Comparison of ENCODE assay signal across 7 cellular contexts in genomic region chr10:124724279-124725027, GRCh38. TPM values are rescaled to one million over a fixed set of nuclear protein-coding genes. Genes with fewer than 3 reads are reported as not detected.
DNase-seq lines count a peak whose midpoint lies in the region; ATAC-seq and TF ChIP-seq lines count a peak whose summit lies in the region.

No MANE protein-coding gene starts in this region.

- no peak for ATAC-seq in activated T-helper 17 cell treated with anti-CD3 and anti-CD28 coated beads, Interleukin-2, amount 50 U/mL, for 72 hours (replicated peaks)
- ATAC-seq in left lung: no peak

- TF ChIP-seq CTCF in HL-60 (IDR thresholded peaks at IDR 0.05; ENCODE audit: insufficient read depth, low read length) (no peak), left lung (IDR thresholded peaks at IDR 0.05) (no peak)

- H3K27me3 ChIP-seq in HL-60 (ENCODE audit: insufficient read depth, poor library complexity, severe bottlenecking): no peaks in the 10 kb centered on the region
- no peaks in the 10 kb centered on the region for H3K27me3 ChIP-seq in left lung

- H3K36me3 Mint-ChIP-seq in activated T-helper 17 cell treated with anti-CD3 and anti-CD28 coated beads, Interleukin-2, amount 50 U/mL, for 72 hours (ENCODE audit: low read depth): peaks cover 64% of the 10 kb centered on the region

- H3K4me1 Mint-ChIP-seq in activated T-helper 17 cell treated with anti-CD3 and anti-CD28 coated beads, Interleukin-2, amount 50 U/mL, for 72 hours: peaks cover 71% of the 10 kb centered on the region

- intact Hi-C loops in left lung (cut with DNase I): no loop called here

- H3K4me3 ChIP-seq in HL-60 (replicated peaks; ENCODE audit: insufficient read depth, low read length) (no peak overlapping the region), left lung (no peak overlapping the region), skin epidermis (no peak overlapping the region)

- peaks cover 53 to 86% of the 10 kb centered on the region in 2 donors for H3K4me1 ChIP-seq in left lung

- peak overlapping the region; percentile 99 for H3K27ac Mint-ChIP-seq in activated T-helper 17 cell treated with anti-CD3 and anti-CD28 coated beads, Interleukin-2, amount 50 U/mL, for 72 hours

- H3K9me3 Mint-ChIP-seq in activated T-helper 17 cell treated with anti-CD3 and anti-CD28 coated beads, Interleukin-2, amount 50 U/mL, for 72 hours: no peaks in the 10 kb centered on the region

- H3K27me3 Mint-ChIP-seq in activated T-helper 17 cell treated with anti-CD3 and anti-CD28 coated beads, Interleukin-2, amount 50 U/mL, for 72 hours: no peaks in the 10 kb centered on the region

- no peaks in the 10 kb centered on the region for H3K9me3 ChIP-seq in left lung

- H3K27ac ChIP-seq in HL-60 (replicated peaks) (peak overlapping the region; percentile 65), left lung (peak overlapping the region; percentile 78 to 90), skin epidermis (peak overlapping the region; percentile 40 to 92 (median 75))

- DNase-seq in HL-60 (ENCODE audit: low read depth in 1 of 2, low spot score in 1 of 2): no peak
- DNase-seq in left lung: peak; percentile 28 to 60
- DNase-seq in NCI-H2227 treated with DMSO at 0.1 percent for 48 hours (lab: John Stamatoyannopoulos, UW): no peak
- no peak for DNase-seq in stimulated activated CD4-positive, alpha-beta T cell treated with anti-CD3 and anti-CD28 coated beads, Interleukin-4, amount 100 ng/mL, for 24 hours
- DNase-seq in GM19240 (ENCODE audit: insufficient read length, low spot score): no peak

- no peaks in the 10 kb centered on the region for H3K36me3 ChIP-seq in left lung

- H3K4me3 Mint-ChIP-seq in activated T-helper 17 cell treated with anti-CD3 and anti-CD28 coated beads, Interleukin-2, amount 50 U/mL, for 72 hours: peak overlapping the region; percentile 87

RNA-seq across cellular contexts. Expression of gene FAM53B, which starts 19.7 kb away (rescaled TPM):
- total RNA-seq in activated T-helper 17 cell treated with anti-CD3 and anti-CD28 coated beads, Interleukin-2, amount 50 U/mL, for 72 hours: 10 to 100 TPM; 21.7 to 36.8 TPM
- total RNA-seq in left lung: 10 to 100 TPM; 26.6 to 34.6 TPM

Comparison
In these comparisons a context has a peak if more than half of its experiments do, and no peak if none do; other contexts are left out.
1. DNase-seq: peak in left lung (2 of 2); none in HL-60 (0 of 2), NCI-H2227 treated with DMSO at 0.1 percent for 48 hours (single experiment), stimulated activated CD4-positive, alpha-beta T cell treated with anti-CD3 and anti-CD28 coated beads, Interleukin-4, amount 100 ng/mL, for 24 hours (single experiment) and GM19240 (single experiment).
2. Peak in every context shown above with its lines, with median percentiles within 50 percentile points of each other: H3K27ac ChIP-seq.